10 cellular contexts compared by ENCODE assay signal in genomic region chr17:77842148-77842905, GRCh38.
DNase-seq lines count a peak whose midpoint lies in the region; ATAC-seq, FAIRE-seq and TF ChIP-seq lines count a peak whose summit lies in the region.
"Had no signal": no experiment of that assay in that cellular context is flagged by ENCODE, and none has a peak within 500 bp of the region (broad histone marks: within the 10 kb centered on the region; RNA-seq: fewer than 3 reads in every experiment).

No MANE protein-coding gene starts in this region.

- H3K27ac Mint-ChIP-seq in T-cell: peak overlapping the region; percentile 87 to 90

- CTCF ChIA-PET in A549 (lab: Yijun Ruan, JAX): interaction anchor here (0.6 to 1.1 kb wide), 4 partner anchors 10 to 97 kb away, joined by 3 read pairs; no protein-coding TSS in a partner anchor
- CTCF ChIA-PET in T-cell (lab: Charles Lee): no interaction called here

- H3K27me3 Mint-ChIP-seq in T-cell: no peaks in the 10 kb centered on the region

- H3K4me1 ChIP-seq in A549: peaks cover 12% of the 10 kb centered on the region
- peaks cover 0 to 47% (median 36%) of the 10 kb centered on the region in 12 donors for H3K4me1 ChIP-seq in heart left ventricle
- H3K4me1 ChIP-seq: prostate gland had no signal

- H3K36me3 Mint-ChIP-seq in T-cell: no peaks in the 10 kb centered on the region

- no peak for TF ChIP-seq POLR2A in A549 (IDR thresholded peaks at IDR 0.05; ENCODE audit: low read length)
- TF ChIP-seq POLR2A in heart left ventricle (IDR thresholded peaks at IDR 0.05): no peak

- H3K27ac ChIP-seq in A549: peak overlapping the region in 1 of 2 experiments; percentile 3; a peak in 1 of 6 replicates
- peak overlapping the region in 10 of 12 donors; percentile 25 to 89 (median 60) for H3K27ac ChIP-seq in heart left ventricle
- H3K27ac ChIP-seq: esophagus squamous epithelium, prostate gland had no signal

- POLR2A ChIA-PET in A549 (lab: Yijun Ruan, JAX) (no interaction called here), T-cell (lab: Charles Lee) (no interaction called here)

- no peak for DNase-seq in A549 (ENCODE audit: low read depth in 1 of 2, low spot score in 1 of 2)
- peak; percentile 71 for DNase-seq in GM03348 (ENCODE audit: low spot score)
- DNase-seq in T-cell: no peak
- peak in 1 of 5 donors; percentile 19 for DNase-seq in heart left ventricle
- DNase-seq in SHP77 (lab: John Stamatoyannopoulos, UW): no peak
- DNase-seq in H7: no peak
- no peak for DNase-seq in activated effector memory CD4-positive, alpha-beta T cell treated with Interleukin-2 at 50 U/mL for 16 hours
- DNase-seq: esophagus squamous epithelium had no signal

- no peak for TF ChIP-seq EP300 in A549 (IDR thresholded peaks at IDR 0.05)

- no peaks in the 10 kb centered on the region for H3K27me3 ChIP-seq in heart left ventricle
- no peaks in the 10 kb centered on the region for H3K27me3 ChIP-seq in H7 (ENCODE audit: control insufficient read depth, insufficient read depth, low read length)

- TF ChIP-seq CTCF in A549 (IDR thresholded peaks at IDR 0.05) (no peak), heart left ventricle (IDR thresholded peaks at IDR 0.05) (no peak)

- no peak overlapping the region for H3K4me3 ChIP-seq in A549
- no peak overlapping the region for H3K4me3 ChIP-seq in heart left ventricle
- no peak overlapping the region for H3K4me3 ChIP-seq in H7 (ENCODE audit: insufficient read depth, low read depth, low read length)
- H3K4me3 ChIP-seq: esophagus squamous epithelium, prostate gland had no signal

- intact Hi-C loops in heart left ventricle (cut with DNase I): loop anchor here in 1 of 10 donors (10.0 kb wide), 1 partner anchor 48 kb away; no protein-coding TSS in a partner anchor

- no peak for TF ChIP-seq RAD21 in A549 (conservative IDR thresholded peaks at IDR 0.05 in 1 of 2, IDR thresholded peaks at IDR 0.05 in 1 of 2)

- H3K36me3 ChIP-seq in heart left ventricle (no peaks in the 10 kb centered on the region), H7 (replicated peaks; ENCODE audit: control insufficient read depth, insufficient read depth, low read length) (no peaks in the 10 kb centered on the region)
- H3K36me3 ChIP-seq: esophagus squamous epithelium, prostate gland had no signal

- WGBS in A549 (ENCODE audit: missing lambda C conversion rate): 76% methylated on average over 10 of the region's 11 CpGs
- WGBS in heart left ventricle, 4 donors: 69 to 73% (median 70%) methylated on average over 8 to 11 of the region's 11 CpGs

- peaks cover 45 to 69% (median 51%) of the 10 kb centered on the region in 3 donors for H3K4me1 Mint-ChIP-seq in T-cell

- ATAC-seq in A549 (peak in 1 of 2 experiments; percentile 39; a peak in 2 of 6 replicates), T-cell (replicated peaks in 1 of 4) (no peak), heart left ventricle (no peak), HG02938 (IDR thresholded peaks at IDR 0.05; ENCODE audit: unreplicated experiment) (no peak)

- peak overlapping the region; percentile 21; the same call in 2 of the 3 replicates for H3K4me2 ChIP-seq in A549

- H3K9me3 ChIP-seq in A549 (no peaks in the 10 kb centered on the region), heart left ventricle (no peaks in the 10 kb centered on the region)
- H3K9me3 ChIP-seq: esophagus squamous epithelium, prostate gland had no signal

- no peak for FAIRE-seq in A549 (lab: Jason Lieb, UNC)

- H3K4me3 Mint-ChIP-seq in T-cell: peak overlapping the region in 1 of 3 donors; percentile 56

- H3K9me3 Mint-ChIP-seq in T-cell: no peaks in the 10 kb centered on the region

TF ChIP-seq in A549, 52 proteins besides CTCF, POLR2A, EP300 and RAD21:
- TF ChIP-seq HOXB13 (CRISPR knock-in tag; IDR thresholded peaks at IDR 0.05; ENCODE audit: low read depth): no peak
- no peak for TF ChIP-seq FOSL2 (IDR thresholded peaks at IDR 0.05)
- peak; percentile 64 for TF ChIP-seq FOSL2 (CRISPR knock-in tag; IDR thresholded peaks at IDR 0.05)
